Comparison of ENCODE assay signal across 10 cellular contexts in the genomic region with DNA sequence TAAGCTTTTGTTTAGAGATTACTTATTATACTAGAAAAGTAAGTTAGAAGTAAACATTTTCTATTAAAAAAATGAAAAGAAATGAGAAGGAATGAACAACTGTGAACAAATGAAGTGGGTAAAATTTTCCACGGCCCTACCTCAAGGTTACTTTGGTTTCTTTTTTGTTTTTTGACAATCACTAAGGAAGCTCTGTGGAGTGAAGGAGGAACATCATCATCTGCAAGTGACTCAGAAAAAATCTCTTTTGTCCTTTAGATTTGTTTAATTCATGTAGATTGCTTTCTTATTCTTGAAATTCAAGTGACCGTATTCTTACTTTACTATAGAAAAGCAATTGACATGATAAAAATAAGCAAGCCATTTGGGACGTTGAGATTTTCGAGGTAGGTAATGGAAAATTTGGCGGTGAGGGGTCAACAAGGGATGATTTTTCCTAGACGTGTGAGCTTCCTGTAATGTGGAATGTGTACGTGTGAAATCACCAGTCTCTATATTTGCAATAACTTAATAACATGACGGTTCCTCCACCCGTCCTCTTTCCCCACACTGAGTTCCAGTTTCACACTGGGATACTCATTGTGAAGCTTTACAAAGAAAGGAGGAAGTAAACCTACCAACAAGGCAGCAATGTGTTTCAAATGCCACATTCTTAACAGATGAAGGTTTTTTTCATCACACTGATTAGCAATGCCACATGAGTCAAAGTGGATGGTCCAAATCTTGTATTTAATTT.
A peak's percentile ranks its signal among the peaks of the same experiment; 100 is the strongest.
DNase-seq lines count a peak whose midpoint lies in the region; ATAC-seq, FAIRE-seq and TF ChIP-seq lines count a peak whose summit lies in the region.
"Had no signal": no experiment of that assay in that cellular context is flagged by ENCODE, and none has a peak within 500 bp of the region (broad histone marks: within the 10 kb centered on the region; RNA-seq: fewer than 3 reads in every experiment).

No MANE protein-coding gene starts in this region.

- H3K4me1 ChIP-seq in SK-N-SH (ENCODE audit: control insufficient read depth in 1 of 2, insufficient read depth in 2 of 2, low read depth in 1 of 2, low read length in 1 of 2): no peaks in the 10 kb centered on the region
- H3K4me1 ChIP-seq: parathyroid adenoma had no signal

- H3K27ac ChIP-seq in SK-N-SH (ENCODE audit: low read depth in 2 of 2, low read length in 1 of 2): no peak overlapping the region
- H3K27ac ChIP-seq: parathyroid adenoma had no signal

- intact Hi-C loops in head of caudate nucleus (cut with DNase I): loop anchor here (10.0 kb wide), 1 partner anchor 58 kb away; the partner anchor contains the start of gene EGLN3

- no peaks in the 10 kb centered on the region for H4K20me1 ChIP-seq in SK-N-SH (ENCODE audit: insufficient read depth)

- TF ChIP-seq POLR2A in GM12891 (IDR thresholded peaks at IDR 0.05; ENCODE audit: low read depth, low read length): no peak

- TF ChIP-seq CTCF in SK-N-SH (IDR thresholded peaks at IDR 0.05): no peak

- peak; percentile 82 for ATAC-seq in GM21360 (IDR thresholded peaks at IDR 0.05; ENCODE audit: unreplicated experiment)
- ATAC-seq in HG03469 (IDR thresholded peaks at IDR 0.05; ENCODE audit: unreplicated experiment): peak; percentile 90
- peak; percentile 32 for ATAC-seq in activated naive CD8-positive, alpha-beta T cell treated with anti-CD3 and anti-CD28 coated beads, Interleukin-2, amount 10 ng/mL, durations not matched to agents 7 days and 5 days (ENCODE audit: low read depth)

- peaks cover 15% of the 10 kb centered on the region; the same call in 1 of the 2 replicates for H3K27me3 ChIP-seq in SK-N-SH (ENCODE audit: insufficient read depth)

- no peak overlapping the region for H2AFZ ChIP-seq in SK-N-SH (ENCODE audit: low read depth)
- H2AFZ ChIP-seq: parathyroid adenoma had no signal

- H3K27ac Mint-ChIP-seq in activated naive CD8-positive, alpha-beta T cell treated with anti-CD3 and anti-CD28 coated beads, Interleukin-2, amount 10 ng/mL, durations not matched to agents 7 days and 5 days: peak overlapping the region; percentile 81

- no peaks in the 10 kb centered on the region for H3K36me3 ChIP-seq in SK-N-SH (replicated peaks in 1 of 2; ENCODE audit: control insufficient read depth in 1 of 2, insufficient read depth in 2 of 2, low read length in 1 of 2)

- H3K36me3 Mint-ChIP-seq in activated naive CD8-positive, alpha-beta T cell treated with anti-CD3 and anti-CD28 coated beads, Interleukin-2, amount 10 ng/mL, durations not matched to agents 7 days and 5 days: peaks cover 17% of the 10 kb centered on the region

- H3K4me3 Mint-ChIP-seq in activated naive CD8-positive, alpha-beta T cell treated with anti-CD3 and anti-CD28 coated beads, Interleukin-2, amount 10 ng/mL, durations not matched to agents 7 days and 5 days: peak overlapping the region; percentile 62

- POLR2A ChIA-PET in activated naive CD8-positive, alpha-beta T cell treated with anti-CD3 and anti-CD28 coated beads, Interleukin-2, amount 10 ng/mL, durations not matched to agents 7 days and 5 days (lab: Charles Lee): interaction anchor here (0.7 to 2.1 kb wide), 6 partner anchors 10 to 81 kb away, joined by 3 to 5 read pairs (median 3); partner anchors contain the start of gene EGLN3
- POLR2A ChIA-PET in SK-N-SH (lab: Yijun Ruan, JAX): no interaction called here

- peaks cover 10% of the 10 kb centered on the region for H3K27me3 Mint-ChIP-seq in activated naive CD8-positive, alpha-beta T cell treated with anti-CD3 and anti-CD28 coated beads, Interleukin-2, amount 10 ng/mL, durations not matched to agents 7 days and 5 days

- no peaks in the 10 kb centered on the region for H3F3A ChIP-seq in SK-N-SH (replicated peaks; ENCODE audit: insufficient read depth)

- H3K9me2 ChIP-seq in SK-N-SH: no peaks in the 10 kb centered on the region

- no peak overlapping the region for H3K4me3 ChIP-seq in SK-N-SH (ENCODE audit: low read depth in 2 of 2, low read length in 1 of 2)

- H3K9me3 Mint-ChIP-seq in activated naive CD8-positive, alpha-beta T cell treated with anti-CD3 and anti-CD28 coated beads, Interleukin-2, amount 10 ng/mL, durations not matched to agents 7 days and 5 days: peaks cover 3% of the 10 kb centered on the region

- WGBS in SK-N-SH (ENCODE audit: low lambda C conversion rate): 74% methylated on average over 9 of the region's 9 CpGs

- peaks cover 36% of the 10 kb centered on the region for H3K4me1 Mint-ChIP-seq in activated naive CD8-positive, alpha-beta T cell treated with anti-CD3 and anti-CD28 coated beads, Interleukin-2, amount 10 ng/mL, durations not matched to agents 7 days and 5 days

- peak; percentile 45 for FAIRE-seq in GM12891 (lab: Jason Lieb, UNC)

- no peak overlapping the region for H3K4me2 ChIP-seq in SK-N-SH

- no peak for TF ChIP-seq EP300 in SK-N-SH (IDR thresholded peaks at IDR 0.05; ENCODE audit: borderline replicate concordance in 1 of 2, low read depth in 1 of 2, low read length in 1 of 2)

- CTCF ChIA-PET in SK-N-SH (lab: Yijun Ruan, JAX): interaction anchor here (0.8 kb wide), 1 partner anchor 86 kb away, joined by 3 read pairs; no protein-coding TSS in a partner anchor

- no peaks in the 10 kb centered on the region for H3K79me2 ChIP-seq in SK-N-SH (ENCODE audit: insufficient read depth)
- H3K79me2 ChIP-seq: parathyroid adenoma had no signal

- no peaks in the 10 kb centered on the region for H3K9me3 ChIP-seq in SK-N-SH

- no peak overlapping the region for H3K9ac ChIP-seq in SK-N-SH
- H3K9ac ChIP-seq: parathyroid adenoma had no signal

- DNase-seq in GM12891 (ENCODE audit: insufficient read length, low spot score) (no peak), SK-N-SH (no peak), head of caudate nucleus (no peak), mucosa of gallbladder (ENCODE audit: low spot score) (no peak)
- no peak for DNase-seq in activated naive CD8-positive, alpha-beta T cell treated with anti-CD3 and anti-CD28 coated beads, Interleukin-2, amount 10 ng/mL, durations not matched to agents 7 days and 5 days
- no peak for DNase-seq in stimulated activated naive CD4-positive, alpha-beta T cell (lab: John Stamatoyannopoulos, UW)
- DNase-seq: SW 1271 had no signal

- no peak for TF ChIP-seq RAD21 in SK-N-SH (IDR thresholded peaks at IDR 0.05; ENCODE audit: low read length)

TF ChIP-seq in GM12891, 5 proteins besides CTCF, POLR2A, EP300 and RAD21:
- TF ChIP-seq POU2F2 (IDR thresholded peaks at IDR 0.05; ENCODE audit: low read depth, low read length): no peak
- no peak for TF ChIP-seq TAF1 (IDR thresholded peaks at IDR 0.05; ENCODE audit: low read depth, low read length)
- TF ChIP-seq POLR2AphosphoS5 (IDR thresholded peaks at IDR 0.05; ENCODE audit: low read depth, low read length): no peak
- TF ChIP-seq SPI1 (IDR thresholded peaks at IDR 0.05; ENCODE audit: low read depth, low read length): no peak
- no peak for TF ChIP-seq PAX5 (IDR thresholded peaks at IDR 0.05; ENCODE audit: insufficient read depth, low read length, severe bottlenecking)

TF ChIP-seq in SK-N-SH, 30 proteins besides CTCF, POLR2A, EP300 and RAD21:
- TF ChIP-seq RXRA (IDR thresholded peaks at IDR 0.05; ENCODE audit: borderline replicate concordance, low read depth) (no peak), NFIC (IDR thresholded peaks at IDR 0.05; ENCODE audit: borderline replicate concordance) (no peak), FOSL2 (IDR thresholded peaks at IDR 0.05; ENCODE audit: borderline replicate concordance, low read depth) (no peak)
- TF ChIP-seq, protein P1, sequence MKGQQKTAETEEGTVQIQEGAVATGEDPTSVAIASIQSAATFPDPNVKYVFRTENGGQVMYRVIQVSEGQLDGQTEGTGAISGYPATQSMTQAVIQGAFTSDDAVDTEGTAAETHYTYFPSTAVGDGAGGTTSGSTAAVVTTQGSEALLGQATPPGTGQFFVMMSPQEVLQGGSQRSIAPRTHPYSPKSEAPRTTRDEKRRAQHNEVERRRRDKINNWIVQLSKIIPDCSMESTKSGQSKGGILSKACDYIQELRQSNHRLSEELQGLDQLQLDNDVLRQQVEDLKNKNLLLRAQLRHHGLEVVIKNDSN (IDR thresholded peaks at IDR 0.05; ENCODE audit: borderline replicate concordance, low read depth): no peak
- TF ChIP-seq, protein P2, sequence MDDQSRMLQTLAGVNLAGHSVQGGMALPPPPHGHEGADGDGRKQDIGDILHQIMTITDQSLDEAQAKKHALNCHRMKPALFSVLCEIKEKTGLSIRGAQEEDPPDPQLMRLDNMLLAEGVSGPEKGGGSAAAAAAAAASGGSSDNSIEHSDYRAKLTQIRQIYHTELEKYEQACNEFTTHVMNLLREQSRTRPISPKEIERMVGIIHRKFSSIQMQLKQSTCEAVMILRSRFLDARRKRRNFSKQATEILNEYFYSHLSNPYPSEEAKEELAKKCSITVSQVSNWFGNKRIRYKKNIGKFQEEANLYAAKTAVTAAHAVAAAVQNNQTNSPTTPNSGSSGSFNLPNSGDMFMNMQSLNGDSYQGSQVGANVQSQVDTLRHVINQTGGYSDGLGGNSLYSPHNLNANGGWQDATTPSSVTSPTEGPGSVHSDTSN (IDR thresholded peaks at IDR 0.05): no peak

Comparison
In these comparisons a context has a peak if more than half of its experiments do, and no peak if none do; other contexts are left out.
1. ATAC-seq: peak in every context shown above with its lines; median percentile 90 in HG03469; 82 in GM21360; 32 in activated naive CD8-positive, alpha-beta T cell treated with anti-CD3 and anti-CD28 coated beads, Interleukin-2, amount 10 ng/mL, durations not matched to agents 7 days and 5 days.